In the genomic region with DNA sequence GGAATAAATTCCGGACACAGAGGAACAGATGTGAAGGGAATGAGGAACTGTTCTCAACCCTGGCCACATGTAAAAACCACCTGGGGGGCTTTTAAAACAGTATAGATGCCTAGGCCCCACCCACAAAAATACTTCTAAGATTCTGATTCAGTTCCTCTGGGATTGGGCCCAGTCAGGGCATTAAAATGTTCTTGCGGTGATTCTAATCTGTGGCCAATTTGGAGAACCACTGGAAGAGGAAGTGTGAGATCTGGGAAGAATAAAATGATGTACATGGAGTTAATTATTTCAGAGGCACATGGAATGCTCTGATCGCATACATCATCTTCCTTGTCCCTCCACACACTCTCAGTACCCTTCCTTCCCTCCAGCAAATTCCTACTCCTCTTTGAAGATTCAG, we compare ENCODE assay signal across 20 cellular contexts.
"Had no signal": no experiment of that assay in that cellular context is flagged by ENCODE, and none has a peak within 500 bp of the region (broad histone marks: within the 10 kb centered on the region; RNA-seq: fewer than 3 reads in every experiment).

No MANE protein-coding gene starts in this region.

- ATAC-seq: activated CD4-positive, CD25-positive, alpha-beta regulatory T cell treated with anti-CD3 and anti-CD28 coated beads, Interleukin-2, amount 50 U/mL, for 24 hours; activated CD8-positive, alpha-beta T cell treated with anti-CD3 and anti-CD28 coated beads, Interleukin-2, amount 10 ng/mL, durations not matched to agents 7 days and 5 days; activated naive CD8-positive, alpha-beta T cell treated with anti-CD3 and anti-CD28 coated beads, Interleukin-2, amount 50 U/mL, for 24 hours; foreskin keratinocyte; stimulated activated naive B cell treated with anti-CD40 and anti-IgM and Interleukin-4, amounts not matched to agents 10 μg/mL and 1 μg/mL and 100 μg/mL, for 72 hours; upper lobe of right lung had no signal

- H3K27me3 ChIP-seq: cardiac muscle cell, foreskin keratinocyte, left lung, upper lobe of right lung had no signal

- DNase-seq: activated CD4-positive, alpha-beta T cell treated with anti-CD3 and anti-CD28 coated beads, Interleukin-2, amount 10 ng/mL, durations not matched to agents 7 days and 5 days; activated CD8-positive, alpha-beta T cell treated with anti-CD3 and anti-CD28 coated beads, Interleukin-2, amount 10 ng/mL, durations not matched to agents 7 days and 5 days; activated effector memory CD4-positive, alpha-beta T cell treated with Interleukin-2 at 50 U/mL for 16 hours; activated naive CD4-positive, alpha-beta T cell treated with anti-CD3 and anti-CD28 coated beads, Interleukin-2, amount 10 ng/mL, durations not matched to agents 7 days and 5 days; activated naive CD8-positive, alpha-beta T cell treated with anti-CD3 and anti-CD28 coated beads, Interleukin-2, amount 50 U/mL, for 24 hours; activated T-cell treated with anti-CD3 and anti-CD28 coated beads, Interleukin-2, amount 50 U/mL, for 24 hours; aorta; foreskin keratinocyte; hypothalamus; left lung; nephron progenitor cell; occipital lobe; stimulated activated naive B cell treated with anti-CD40 and anti-IgM and Interleukin-4, amounts not matched to agents 10 μg/mL and 1 μg/mL and 100 μg/mL, for 72 hours; upper lobe of right lung had no signal

- H3K4me1 Mint-ChIP-seq: activated CD4-positive, alpha-beta T cell treated with anti-CD3 and anti-CD28 coated beads, Interleukin-2, amount 10 ng/mL, durations not matched to agents 7 days and 5 days; activated naive CD4-positive, alpha-beta T cell treated with anti-CD3 and anti-CD28 coated beads, Interleukin-2, amount 10 ng/mL, durations not matched to agents 7 days and 5 days; activated naive CD8-positive, alpha-beta T cell treated with anti-CD3 and anti-CD28 coated beads, Interleukin-2, amount 50 U/mL, for 24 hours; mesothelial cell of epicardium; nephron progenitor cell; stimulated activated naive B cell treated with anti-CD40 and anti-IgM and Interleukin-4, amounts not matched to agents 10 μg/mL and 1 μg/mL and 100 μg/mL, for 72 hours had no signal

- H3K36me3 ChIP-seq: cardiac muscle cell, thoracic aorta, upper lobe of right lung had no signal

- H3K36me3 Mint-ChIP-seq: activated naive CD4-positive, alpha-beta T cell treated with anti-CD3 and anti-CD28 coated beads, Interleukin-2, amount 10 ng/mL, durations not matched to agents 7 days and 5 days had no signal

- H3K27ac Mint-ChIP-seq: activated CD4-positive, alpha-beta T cell treated with anti-CD3 and anti-CD28 coated beads, Interleukin-2, amount 10 ng/mL, durations not matched to agents 7 days and 5 days; activated CD8-positive, alpha-beta T cell treated with anti-CD3 and anti-CD28 coated beads, Interleukin-2, amount 10 ng/mL, durations not matched to agents 7 days and 5 days; activated naive CD4-positive, alpha-beta T cell treated with anti-CD3 and anti-CD28 coated beads, Interleukin-2, amount 10 ng/mL, durations not matched to agents 7 days and 5 days; activated naive CD8-positive, alpha-beta T cell treated with anti-CD3 and anti-CD28 coated beads, Interleukin-2, amount 50 U/mL, for 24 hours; activated T-cell treated with anti-CD3 and anti-CD28 coated beads, Interleukin-2, amount 50 U/mL, for 24 hours; mesothelial cell of epicardium; nephron progenitor cell; progenitor cell of endocrine pancreas; stimulated activated naive B cell treated with anti-CD40 and anti-IgM and Interleukin-4, amounts not matched to agents 10 μg/mL and 1 μg/mL and 100 μg/mL, for 72 hours; T-helper 1 cell treated with Interleukin-12 subunit alpha and Interleukin-12 subunit beta and Interleukin-4 antibody, amounts not matched to agents 30 μg/mL and 1 μg/mL, for 36 hours had no signal

- H3K4me3 Mint-ChIP-seq: activated CD4-positive, alpha-beta T cell treated with anti-CD3 and anti-CD28 coated beads, Interleukin-2, amount 10 ng/mL, durations not matched to agents 7 days and 5 days; activated CD8-positive, alpha-beta T cell treated with anti-CD3 and anti-CD28 coated beads, Interleukin-2, amount 10 ng/mL, durations not matched to agents 7 days and 5 days; activated naive CD4-positive, alpha-beta T cell treated with anti-CD3 and anti-CD28 coated beads, Interleukin-2, amount 10 ng/mL, durations not matched to agents 7 days and 5 days; activated naive CD8-positive, alpha-beta T cell treated with anti-CD3 and anti-CD28 coated beads, Interleukin-2, amount 50 U/mL, for 24 hours; activated T-cell treated with anti-CD3 and anti-CD28 coated beads, Interleukin-2, amount 50 U/mL, for 24 hours; mesothelial cell of epicardium; nephron progenitor cell; stimulated activated naive B cell treated with anti-CD40 and anti-IgM and Interleukin-4, amounts not matched to agents 10 μg/mL and 1 μg/mL and 100 μg/mL, for 72 hours; T-helper 1 cell treated with Interleukin-12 subunit alpha and Interleukin-12 subunit beta and Interleukin-4 antibody, amounts not matched to agents 30 μg/mL and 1 μg/mL, for 36 hours had no signal

- H3K4me3 ChIP-seq: cardiac muscle cell, left lung, thoracic aorta, upper lobe of right lung had no signal

- H3K27ac ChIP-seq: cardiac muscle cell, foreskin keratinocyte, left lung, thoracic aorta, upper lobe of right lung had no signal

- H3K27me3 Mint-ChIP-seq: activated CD4-positive, alpha-beta T cell treated with anti-CD3 and anti-CD28 coated beads, Interleukin-2, amount 10 ng/mL, durations not matched to agents 7 days and 5 days; activated naive CD4-positive, alpha-beta T cell treated with anti-CD3 and anti-CD28 coated beads, Interleukin-2, amount 10 ng/mL, durations not matched to agents 7 days and 5 days; activated naive CD8-positive, alpha-beta T cell treated with anti-CD3 and anti-CD28 coated beads, Interleukin-2, amount 50 U/mL, for 24 hours; activated T-cell treated with anti-CD3 and anti-CD28 coated beads, Interleukin-2, amount 50 U/mL, for 24 hours; progenitor cell of endocrine pancreas; stimulated activated naive B cell treated with anti-CD40 and anti-IgM and Interleukin-4, amounts not matched to agents 10 μg/mL and 1 μg/mL and 100 μg/mL, for 72 hours had no signal
